ENCODE assay signal across 19 cellular contexts in genomic region chr1:101108123-101108522, GRCh38.
DNase-seq lines count a peak whose midpoint lies in the region; ATAC-seq lines count a peak whose summit lies in the region.
"Had no signal": no experiment of that assay in that cellular context is flagged by ENCODE, and none has a peak within 500 bp of the region (broad histone marks: within the 10 kb centered on the region; RNA-seq: fewer than 3 reads in every experiment).

No MANE protein-coding gene starts in this region.

- POLR2A ChIA-PET in activated CD4-positive, alpha-beta T cell treated with anti-CD3 and anti-CD28 coated beads for 36 hours (lab: Charles Lee) = no interaction called here
- POLR2A ChIA-PET in activated CD4-positive, alpha-beta T cell treated with anti-CD3 and anti-CD28 coated beads, Interleukin-2, amount 10 ng/mL, durations not matched to agents 7 days and 5 days (lab: Charles Lee) = interaction anchor here (0.6 kb wide), 1 partner anchor 22 kb away, joined by 3 read pairs; no protein-coding TSS in a partner anchor

- H3K4me1 Mint-ChIP-seq in activated CD4-positive, alpha-beta T cell treated with anti-CD3 and anti-CD28 coated beads for 36 hours = peaks cover 52% of the 10 kb centered on the region
- H3K4me1 Mint-ChIP-seq in activated CD4-positive, alpha-beta T cell treated with anti-CD3 and anti-CD28 coated beads, Interleukin-2, amount 10 ng/mL, durations not matched to agents 7 days and 5 days = peaks cover 61% of the 10 kb centered on the region
- H3K4me1 Mint-ChIP-seq in immature natural killer cell = peaks cover 33 to 54% of the 10 kb centered on the region in 2 donors
- H3K4me1 Mint-ChIP-seq: GM23338 had no signal

- peak; percentile 79 for ATAC-seq in activated CD4-positive, alpha-beta T cell treated with anti-CD3 and anti-CD28 coated beads for 36 hours
- ATAC-seq: GM12878, GM23338 had no signal

- H3K36me3 Mint-ChIP-seq in activated CD4-positive, alpha-beta T cell treated with anti-CD3 and anti-CD28 coated beads for 36 hours (ENCODE audit: low read depth) = peaks cover 13% of the 10 kb centered on the region
- H3K36me3 Mint-ChIP-seq in activated CD4-positive, alpha-beta T cell treated with anti-CD3 and anti-CD28 coated beads, Interleukin-2, amount 10 ng/mL, durations not matched to agents 7 days and 5 days (ENCODE audit: low read depth) = peaks cover 44% of the 10 kb centered on the region
- H3K36me3 Mint-ChIP-seq in immature natural killer cell = peaks cover 0 to 6% (median 0%) of the 10 kb centered on the region in 3 donors
- H3K36me3 Mint-ChIP-seq: type B pancreatic cell had no signal

- peak overlapping the region; percentile 59 for H3K27ac Mint-ChIP-seq in activated CD4-positive, alpha-beta T cell treated with anti-CD3 and anti-CD28 coated beads for 36 hours
- no peak overlapping the region for H3K27ac Mint-ChIP-seq in activated CD4-positive, alpha-beta T cell treated with anti-CD3 and anti-CD28 coated beads, Interleukin-2, amount 10 ng/mL, durations not matched to agents 7 days and 5 days
- H3K27ac Mint-ChIP-seq in immature natural killer cell = peak overlapping the region in 4 of 6 donors; percentile 42 to 65 (median 58)
- H3K27ac Mint-ChIP-seq: GM23338; stimulated activated naive CD8-positive, alpha-beta T cell treated with anti-CD3 and anti-CD28 coated beads, Interleukin-15, Interleukin-2, amounts not matched to agents 100 ng/mL and 50 ng/mL, for 24 hours; T-helper 2 cell treated with Interferon-gamma antibody and Interleukin-4, amounts not matched to agents 5 μg/mL and 100 μg/mL, for 36 hours; type B pancreatic cell had no signal

- H3K4me3 Mint-ChIP-seq in activated CD4-positive, alpha-beta T cell treated with anti-CD3 and anti-CD28 coated beads for 36 hours = no peak overlapping the region
- H3K4me3 Mint-ChIP-seq in activated CD4-positive, alpha-beta T cell treated with anti-CD3 and anti-CD28 coated beads, Interleukin-2, amount 10 ng/mL, durations not matched to agents 7 days and 5 days = no peak overlapping the region
- no peak overlapping the region for H3K4me3 Mint-ChIP-seq in immature natural killer cell
- H3K4me3 Mint-ChIP-seq: GM23338; stimulated activated naive CD8-positive, alpha-beta T cell treated with anti-CD3 and anti-CD28 coated beads, Interleukin-15, Interleukin-2, amounts not matched to agents 100 ng/mL and 50 ng/mL, for 24 hours; T-helper 2 cell treated with Interferon-gamma antibody and Interleukin-4, amounts not matched to agents 5 μg/mL and 100 μg/mL, for 36 hours; type B pancreatic cell had no signal

- intact Hi-C loops in activated CD4-positive, alpha-beta T cell treated with anti-CD3 and anti-CD28 coated beads for 36 hours (cut with DNase I, micrococcal nuclease) = no loop called here

- peak; percentile 59 for DNase-seq in activated CD4-positive, alpha-beta T cell treated with anti-CD3 and anti-CD28 coated beads for 36 hours
- no peak for DNase-seq in activated CD4-positive, alpha-beta T cell treated with anti-CD3 and anti-CD28 coated beads, Interleukin-2, amount 10 ng/mL, durations not matched to agents 7 days and 5 days
- peak; percentile 47 for DNase-seq in stimulated activated CD4-positive, alpha-beta T cell treated with anti-CD3 and anti-CD28 coated beads, Interleukin-1b, Interleukin-23, amount 100 ng/mL, for 48 hours
- no peak for DNase-seq in stimulated activated CD4-positive, alpha-beta T cell treated with anti-CD3 and anti-CD28 coated beads, Interleukin-12 subunit alpha, Interleukin-12 subunit beta, amount 100 ng/mL, for 4 hours
- DNase-seq in immature natural killer cell (no peak), ecto neural progenitor cell (ENCODE audit: low spot score) (no peak), NCI-H1105 treated with DMSO at 0.1 percent for 48 hours (lab: John Stamatoyannopoulos, UW) (no peak), NCI-H345 (lab: John Stamatoyannopoulos, UW) (no peak)
- DNase-seq: cortex of kidney, DMS 273 treated with DMSO at 0.1 percent for 48 hours, GDM1, IMR-90, NCI-H2107, NCI-H526 treated with DMSO at 0.1 percent for 48 hours had no signal

- H3K27me3 Mint-ChIP-seq in activated CD4-positive, alpha-beta T cell treated with anti-CD3 and anti-CD28 coated beads for 36 hours = no peaks in the 10 kb centered on the region
- H3K27me3 Mint-ChIP-seq in activated CD4-positive, alpha-beta T cell treated with anti-CD3 and anti-CD28 coated beads, Interleukin-2, amount 10 ng/mL, durations not matched to agents 7 days and 5 days = no peaks in the 10 kb centered on the region
- H3K27me3 Mint-ChIP-seq in immature natural killer cell (ENCODE audit: low read depth in 3 of 3) = peaks cover 0 to 8% (median 4%) of the 10 kb centered on the region in 3 donors
- H3K27me3 Mint-ChIP-seq: stimulated activated naive CD8-positive, alpha-beta T cell treated with anti-CD3 and anti-CD28 coated beads, Interleukin-15, Interleukin-2, amounts not matched to agents 100 ng/mL and 50 ng/mL, for 24 hours; type B pancreatic cell had no signal

- CTCF ChIA-PET in activated CD4-positive, alpha-beta T cell treated with anti-CD3 and anti-CD28 coated beads for 36 hours (lab: Charles Lee) = no interaction called here
- CTCF ChIA-PET in activated CD4-positive, alpha-beta T cell treated with anti-CD3 and anti-CD28 coated beads, Interleukin-2, amount 10 ng/mL, durations not matched to agents 7 days and 5 days (lab: Charles Lee) = interaction anchor here (1.6 kb wide), 1 partner anchor 32 kb away, joined by 4 read pairs; no protein-coding TSS in a partner anchor

- H3K9me3 Mint-ChIP-seq in activated CD4-positive, alpha-beta T cell treated with anti-CD3 and anti-CD28 coated beads for 36 hours (ENCODE audit: low read depth) = peaks cover 7% of the 10 kb centered on the region
- peaks cover 25% of the 10 kb centered on the region for H3K9me3 Mint-ChIP-seq in activated CD4-positive, alpha-beta T cell treated with anti-CD3 and anti-CD28 coated beads, Interleukin-2, amount 10 ng/mL, durations not matched to agents 7 days and 5 days
- no peaks in the 10 kb centered on the region for H3K9me3 Mint-ChIP-seq in immature natural killer cell
- H3K9me3 Mint-ChIP-seq: GM23338, type B pancreatic cell had no signal

Comparison
In these comparisons a context has a peak if more than half of its experiments do, and no peak if none do; other contexts are left out.
1. DNase-seq: peak in activated CD4-positive, alpha-beta T cell treated with anti-CD3 and anti-CD28 coated beads for 36 hours (single experiment) and stimulated activated CD4-positive, alpha-beta T cell treated with anti-CD3 and anti-CD28 coated beads, Interleukin-1b, Interleukin-23, amount 100 ng/mL, for 48 hours (single experiment); none in activated CD4-positive, alpha-beta T cell treated with anti-CD3 and anti-CD28 coated beads, Interleukin-2, amount 10 ng/mL, durations not matched to agents 7 days and 5 days (single experiment), stimulated activated CD4-positive, alpha-beta T cell treated with anti-CD3 and anti-CD28 coated beads, Interleukin-12 subunit alpha, Interleukin-12 subunit beta, amount 100 ng/mL, for 4 hours (single experiment), immature natural killer cell (0 of 3), ecto neural progenitor cell (single experiment), NCI-H1105 treated with DMSO at 0.1 percent for 48 hours (single experiment) and NCI-H345 (single experiment).